In genomic region chr17:38654411-38655398, GRCh38 we compare ENCODE assay signal across 16 cellular contexts. TPM values are rescaled to one million over a fixed set of nuclear protein-coding genes. Genes with fewer than 3 reads are reported as not detected.
DNase-seq lines count a peak whose midpoint lies in the region; ATAC-seq and TF ChIP-seq lines count a peak whose summit lies in the region.
"Had no signal": no experiment of that assay in that cellular context is flagged by ENCODE, and none has a peak within 500 bp of the region (broad histone marks: within the 10 kb centered on the region; RNA-seq: fewer than 3 reads in every experiment).

No MANE protein-coding gene starts in this region.

- H3K27ac Mint-ChIP-seq in neural crest cell (ENCODE audit: unreplicated experiment), result peak overlapping the region; percentile 50
- H3K27ac Mint-ChIP-seq: dendritic cell treated with granulocyte-macrophage colony-stimulating factor and Interleukin-4, amounts not matched to agents 40 ng/mL and 50 ng/mL, for 4 days had no signal

- no peaks in the 10 kb centered on the region for H3K36me3 Mint-ChIP-seq in neural crest cell (ENCODE audit: low read depth)

- no peaks in the 10 kb centered on the region for H3K27me3 Mint-ChIP-seq in neural crest cell (ENCODE audit: low read depth)

- peak overlapping the region; percentile 69 for H3K4me2 ChIP-seq in DOHH2 (ENCODE audit: low read length)

- H3K27me3 ChIP-seq in DOHH2 (ENCODE audit: control insufficient read depth, low read length), result no peaks in the 10 kb centered on the region

- H3K9me3 ChIP-seq in DOHH2 (ENCODE audit: control insufficient read depth, insufficient read depth, low read length), result no peaks in the 10 kb centered on the region
- H3K9me3 ChIP-seq in SK-N-MC (ENCODE audit: low read depth, low read length), result no peaks in the 10 kb centered on the region
- H3K9me3 ChIP-seq: mucosa of descending colon had no signal

- peak overlapping the region; percentile 4 for H3K4me3 Mint-ChIP-seq in neural crest cell
- H3K4me3 Mint-ChIP-seq: dendritic cell treated with granulocyte-macrophage colony-stimulating factor and Interleukin-4, amounts not matched to agents 40 ng/mL and 50 ng/mL, for 4 days had no signal

- H3K4me3 ChIP-seq in DOHH2 (ENCODE audit: low read length) (peak overlapping the region; percentile 60), SK-N-MC (peak overlapping the region; percentile 34)
- H3K4me3 ChIP-seq: GM23248, mucosa of descending colon had no signal

- no peaks in the 10 kb centered on the region for H3K9me2 ChIP-seq in DOHH2 (replicated peaks; ENCODE audit: control insufficient read depth, low read length)

- H3K9ac ChIP-seq in SK-N-MC (ENCODE audit: insufficient read length), result no peak overlapping the region
- H3K9ac ChIP-seq: GM23248 had no signal

- H3K79me2 ChIP-seq in DOHH2 (ENCODE audit: control insufficient read depth, low read length), result 0 out of 2 replicates have a peak, but pooled peaks cover 5% of the 10 kb centered on the region

- no peaks in the 10 kb centered on the region for H3K9me3 Mint-ChIP-seq in neural crest cell
- H3K9me3 Mint-ChIP-seq: dendritic cell treated with granulocyte-macrophage colony-stimulating factor and Interleukin-4, amounts not matched to agents 40 ng/mL and 50 ng/mL, for 4 days had no signal

- ATAC-seq in GM19455 (IDR thresholded peaks at IDR 0.05; ENCODE audit: unreplicated experiment) (peak; percentile 61), esophagus mucosa (no peak)
- ATAC-seq: mucosa of descending colon had no signal

- H3F3A ChIP-seq in DOHH2 (ENCODE audit: control insufficient read depth, insufficient read depth), result peaks cover 6% of the 10 kb centered on the region; the same call in 1 of the 2 replicates

- H4K20me1 ChIP-seq in DOHH2 (ENCODE audit: control insufficient read depth, insufficient read depth, low read depth, low read length), result no peaks in the 10 kb centered on the region

- no peaks in the 10 kb centered on the region for H3K36me3 ChIP-seq in DOHH2 (ENCODE audit: control insufficient read depth, low read length)
- no peaks in the 10 kb centered on the region for H3K36me3 ChIP-seq in SK-N-MC (ENCODE audit: insufficient read depth, low read length)

- TF ChIP-seq CTCF in DOHH2 (IDR thresholded peaks at IDR 0.05; ENCODE audit: low read depth, low read length, poor library complexity, severe bottlenecking) (no peak), neural crest cell (conservative IDR thresholded peaks at IDR 0.05) (no peak)

- DNase-seq in SK-N-MC (ENCODE audit: low read depth, low spot score) (no peak), neural crest cell (ENCODE audit: low read depth, low spot score) (no peak), germinal center (ENCODE audit: low spot score) (no peak), GF-D8 (lab: John Stamatoyannopoulos, UW) (no peak)
- DNase-seq in stimulated activated CD4-positive, alpha-beta T cell treated with anti-CD3 and anti-CD28 coated beads, Interleukin-2, amount 100 ng/mL, for 48 hours, result no peak
- DNase-seq: GM23248; mucosa of descending colon; NCI-H1092 treated with DMSO at 0.1 percent for 48 hours; NCI-H510A treated with DMSO at 0.1 percent for 48 hours; RPMI8226; stimulated activated CD4-positive, alpha-beta T cell treated with anti-CD3 and anti-CD28 coated beads, Interleukin-1b, Interleukin-23, amount 100 ng/mL, for 48 hours; stimulated activated naive CD4-positive, alpha-beta T cell treated with Interleukin-2 at 50 U/mL for 16 hours had no signal

- peaks cover 90% of the 10 kb centered on the region for H3K4me1 ChIP-seq in DOHH2 (ENCODE audit: control insufficient read depth, low read length)

- peaks cover 42% of the 10 kb centered on the region for H3K4me1 Mint-ChIP-seq in neural crest cell

- H3K27ac ChIP-seq in DOHH2 (ENCODE audit: low read depth, low read length), result peak overlapping the region; percentile 64
- H3K27ac ChIP-seq in SK-N-MC, result no peak overlapping the region
- H3K27ac ChIP-seq: GM23248 had no signal

RNA-seq across cellular contexts. Expression of gene EPOP, which starts 20.1 kb away (rescaled TPM):
- 13.0 and 13.8 TPM in 2 replicates for total RNA-seq in neural crest cell
- total RNA-seq in esophagus mucosa, result 4.9 TPM

RNA-seq across cellular contexts. Expression of gene SRCIN1, which starts 49.0 kb away (rescaled TPM):
- 8.4 and 8.6 TPM in 2 replicates for total RNA-seq in neural crest cell
- total RNA-seq in esophagus mucosa, result 6.6 TPM
- total RNA-seq: GM23248 had no signal

RNA-seq across cellular contexts. Expression of gene MLLT6, which starts 50.4 kb away (rescaled TPM):
- total RNA-seq in neural crest cell, result 79.6 and 85.1 TPM in 2 replicates
- total RNA-seq in esophagus mucosa, result 40.2 TPM
